9 cellular contexts compared by ENCODE assay signal in the genomic region with DNA sequence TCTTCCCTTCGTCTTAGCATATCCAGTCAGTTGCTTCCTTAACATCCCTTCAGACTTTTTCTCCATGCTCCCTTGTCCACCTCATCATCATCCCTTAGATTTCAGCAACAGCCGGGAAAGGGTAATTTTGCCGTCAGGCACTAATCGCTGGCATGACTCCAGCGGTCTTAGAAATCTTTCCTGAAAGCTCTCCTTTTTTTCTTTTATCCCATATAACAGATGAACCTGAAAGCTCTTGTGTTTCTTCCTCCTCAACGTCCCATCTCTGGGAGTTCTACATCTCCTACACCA. TPM values are rescaled to one million over a fixed set of nuclear protein-coding genes. Genes with fewer than 3 reads are reported as not detected.
A peak's percentile ranks its signal among the peaks of the same experiment; 100 is the strongest.
DNase-seq lines count a peak whose midpoint lies in the region; ATAC-seq and TF ChIP-seq lines count a peak whose summit lies in the region.
"Had no signal": no experiment of that assay in that cellular context is flagged by ENCODE, and none has a peak within 500 bp of the region (broad histone marks: within the 10 kb centered on the region; RNA-seq: fewer than 3 reads in every experiment).

No MANE protein-coding gene starts in this region.

- peak overlapping the region; percentile 79 for H3K4me2 ChIP-seq in GM23338

- H3K4me1 Mint-ChIP-seq in GM23338: peaks cover 4% of the 10 kb centered on the region; the same call in 2 of the 3 replicates
- H3K4me1 Mint-ChIP-seq in activated T-helper 1 cell treated with anti-CD3 and anti-CD28 coated beads, Interleukin-12 subunit alpha, Interleukin-12 subunit beta, Interleukin-2, Interleukin-4 antibody, amounts not matched to agents 30 ng/mL and 10 ng/mL and 1 ng/mL, durations not matched to agents 14 hours and 24 hours and 36 hours (ENCODE audit: low read depth): peaks cover 4% of the 10 kb centered on the region

- H3K9me3 Mint-ChIP-seq in GM23338: no peaks in the 10 kb centered on the region
- no peaks in the 10 kb centered on the region for H3K9me3 Mint-ChIP-seq in activated T-helper 1 cell treated with anti-CD3 and anti-CD28 coated beads, Interleukin-12 subunit alpha, Interleukin-12 subunit beta, Interleukin-2, Interleukin-4 antibody, amounts not matched to agents 30 ng/mL and 10 ng/mL and 1 ng/mL, durations not matched to agents 14 hours and 24 hours and 36 hours
- H3K9me3 Mint-ChIP-seq: natural killer cell treated with Interleukin-12 subunit alpha and Interleukin-12 subunit beta and Interleukin-15 and Interleukin-18, amount 100 ng/mL, for 72 hours had no signal

- intact Hi-C loops in activated T-helper 1 cell treated with anti-CD3 and anti-CD28 coated beads, Interleukin-12 subunit alpha, Interleukin-12 subunit beta, Interleukin-2, Interleukin-4 antibody, amounts not matched to agents 30 ng/mL and 10 ng/mL and 1 ng/mL, durations not matched to agents 14 hours and 24 hours and 36 hours (cut with micrococcal nuclease): loop anchor here (2.0 kb wide), 1 partner anchor 162 kb away; no protein-coding TSS in a partner anchor

- H4K20me1 ChIP-seq in GM23338 (replicated peaks; ENCODE audit: insufficient read depth): no peaks in the 10 kb centered on the region

- H3K27me3 ChIP-seq in GM23338 (ENCODE audit: insufficient read depth) (no peaks in the 10 kb centered on the region), Peyer's patch (no peaks in the 10 kb centered on the region), foreskin keratinocyte (no peaks in the 10 kb centered on the region), skeletal muscle tissue (ENCODE audit: control insufficient read depth in 3 of 3, insufficient read depth in 3 of 3, low read length in 3 of 3) (no peaks in the 10 kb centered on the region)

- H3K27ac ChIP-seq in GM23338 (ENCODE audit: low read depth) (peak overlapping the region; percentile 98), Peyer's patch (peak overlapping the region in 3 of 4 donors; percentile 98 to 100 (median 99)), foreskin keratinocyte (peak overlapping the region; percentile 68), skeletal muscle tissue (ENCODE audit: low read depth, low read length) (peak overlapping the region; percentile 97)

- H3K27me3 Mint-ChIP-seq in GM23338 (ENCODE audit: insufficient read depth, low read depth, poor library complexity): peaks cover 3% of the 10 kb centered on the region
- H3K27me3 Mint-ChIP-seq in activated T-helper 1 cell treated with anti-CD3 and anti-CD28 coated beads, Interleukin-12 subunit alpha, Interleukin-12 subunit beta, Interleukin-2, Interleukin-4 antibody, amounts not matched to agents 30 ng/mL and 10 ng/mL and 1 ng/mL, durations not matched to agents 14 hours and 24 hours and 36 hours (ENCODE audit: insufficient read depth): no peaks in the 10 kb centered on the region
- H3K27me3 Mint-ChIP-seq: natural killer cell treated with Interleukin-12 subunit alpha and Interleukin-12 subunit beta and Interleukin-15 and Interleukin-18, amount 100 ng/mL, for 72 hours had no signal

- TF ChIP-seq CTCF in GM23338 (conservative IDR thresholded peaks at IDR 0.05; ENCODE audit: low read depth in 2 of 2) (no peak), Peyer's patch (IDR thresholded peaks at IDR 0.05) (no peak), foreskin keratinocyte (conservative IDR thresholded peaks at IDR 0.05) (no peak)

- H2AFZ ChIP-seq in GM23338: 0 out of 2 replicates have a peak overlapping the region, but pooled peaks have one; percentile 11

- H3K27ac Mint-ChIP-seq in GM23338: no peak overlapping the region
- H3K27ac Mint-ChIP-seq in activated T-helper 1 cell treated with anti-CD3 and anti-CD28 coated beads, Interleukin-12 subunit alpha, Interleukin-12 subunit beta, Interleukin-2, Interleukin-4 antibody, amounts not matched to agents 30 ng/mL and 10 ng/mL and 1 ng/mL, durations not matched to agents 14 hours and 24 hours and 36 hours: no peak overlapping the region
- H3K27ac Mint-ChIP-seq: natural killer cell treated with Interleukin-12 subunit alpha and Interleukin-12 subunit beta and Interleukin-15 and Interleukin-18, amount 100 ng/mL, for 72 hours had no signal

- 0 out of 2 replicates have a peak, but pooled peaks cover 5% of the 10 kb centered on the region for H3K79me2 ChIP-seq in GM23338 (replicated peaks; ENCODE audit: insufficient read depth)

- H3K9me3 ChIP-seq in Peyer's patch (no peaks in the 10 kb centered on the region), skeletal muscle tissue (ENCODE audit: control insufficient read depth in 3 of 3, low read length in 3 of 3) (no peaks in the 10 kb centered on the region)

- no peaks in the 10 kb centered on the region for H3K9me2 ChIP-seq in GM23338 (ENCODE audit: insufficient read depth)

- DNase-seq in GM23338 (ENCODE audit: low spot score) (no peak), Peyer's patch (peak in 1 of 3 donors; percentile 50), foreskin keratinocyte (no peak), HT-29 (ENCODE audit: low spot score) (no peak)
- DNase-seq in activated T-helper 1 cell treated with anti-CD3 and anti-CD28 coated beads, Interleukin-12 subunit alpha, Interleukin-12 subunit beta, Interleukin-2, Interleukin-4 antibody, amounts not matched to agents 30 ng/mL and 10 ng/mL and 1 ng/mL, durations not matched to agents 14 hours and 24 hours and 36 hours (ENCODE audit: low spot score): no peak

- H3F3A ChIP-seq in GM23338 (replicated peaks; ENCODE audit: low read depth): peaks cover 12% of the 10 kb centered on the region; the same call in 1 of the 2 replicates

- H3K4me1 ChIP-seq in GM23338 (ENCODE audit: insufficient read depth) (peaks cover 3% of the 10 kb centered on the region; the same call in 1 of the 2 replicates), Peyer's patch (peaks cover 0 to 9% (median 0%) of the 10 kb centered on the region in 4 donors), foreskin keratinocyte (no peaks in the 10 kb centered on the region), skeletal muscle tissue (ENCODE audit: control insufficient read depth in 3 of 3, insufficient read depth in 3 of 3, low read length in 3 of 3) (peaks cover 16 to 21% (median 20%) of the 10 kb centered on the region in 3 donors)

- no peaks in the 10 kb centered on the region for H3K36me3 ChIP-seq in GM23338 (ENCODE audit: insufficient read depth)
- no peaks in the 10 kb centered on the region for H3K36me3 ChIP-seq in Peyer's patch
- no peaks in the 10 kb centered on the region for H3K36me3 ChIP-seq in skeletal muscle tissue (ENCODE audit: control insufficient read depth in 3 of 3, insufficient read depth in 3 of 3, low read length in 3 of 3)

- no peak overlapping the region for H3K4me3 Mint-ChIP-seq in GM23338
- H3K4me3 Mint-ChIP-seq in activated T-helper 1 cell treated with anti-CD3 and anti-CD28 coated beads, Interleukin-12 subunit alpha, Interleukin-12 subunit beta, Interleukin-2, Interleukin-4 antibody, amounts not matched to agents 30 ng/mL and 10 ng/mL and 1 ng/mL, durations not matched to agents 14 hours and 24 hours and 36 hours: no peak overlapping the region

- TF ChIP-seq POLR2A in Peyer's patch (IDR thresholded peaks at IDR 0.05): peak in 1 of 2 donors; percentile 22

- H3K4me3 ChIP-seq in GM23338 (peak overlapping the region; percentile 81), Peyer's patch (peak overlapping the region; percentile 61 to 78 (median 71)), skeletal muscle tissue (ENCODE audit: low read length in 3 of 3) (peak overlapping the region; percentile 76 to 92 (median 77))

- peak overlapping the region; percentile 72 to 86 (median 73) for H3K9ac ChIP-seq in skeletal muscle tissue (ENCODE audit: low read depth in 1 of 3, low read length in 3 of 3)

- no peak for ATAC-seq in GM23338
- no peak for ATAC-seq in foreskin keratinocyte
- ATAC-seq in HG03520 (IDR thresholded peaks at IDR 0.05; ENCODE audit: unreplicated experiment): no peak
- no peak for ATAC-seq in GM21423 (IDR thresholded peaks at IDR 0.05; ENCODE audit: unreplicated experiment)

- H3K36me3 Mint-ChIP-seq in GM23338 (ENCODE audit: low read depth): no peaks in the 10 kb centered on the region
- no peaks in the 10 kb centered on the region for H3K36me3 Mint-ChIP-seq in activated T-helper 1 cell treated with anti-CD3 and anti-CD28 coated beads, Interleukin-12 subunit alpha, Interleukin-12 subunit beta, Interleukin-2, Interleukin-4 antibody, amounts not matched to agents 30 ng/mL and 10 ng/mL and 1 ng/mL, durations not matched to agents 14 hours and 24 hours and 36 hours (ENCODE audit: low read depth)
- H3K36me3 Mint-ChIP-seq: natural killer cell treated with Interleukin-12 subunit alpha and Interleukin-12 subunit beta and Interleukin-15 and Interleukin-18, amount 100 ng/mL, for 72 hours had no signal

RNA-seq across cellular contexts. Expression of a gene that starts 10.4 kb away (rescaled TPM):
- 13.4 and 18.4 TPM in 2 replicates for total RNA-seq in GM23338 (2014; rRNA removed; shearing (Covaris generic))
- 23.1 and 26.2 TPM in 2 replicates for polyA plus RNA-seq in GM23338 (2016; fragmentation: Nextera tagmentation; extraction: Ambion mirVana)
- total RNA-seq in Peyer's patch: 10 to 100 TPM in 3 of 4 donors, 1 to 10 TPM in 1; 9.1 to 37.8 (median 22.1) TPM
- total RNA-seq in foreskin keratinocyte: 16.6 and 18.2 TPM in 2 replicates
- 23.5 and 25.8 TPM in 2 replicates for polyA plus RNA-seq in foreskin keratinocyte
- total RNA-seq in skeletal muscle tissue: 6.3 TPM
- total RNA-seq in activated T-helper 1 cell treated with anti-CD3 and anti-CD28 coated beads, Interleukin-12 subunit alpha, Interleukin-12 subunit beta, Interleukin-2, Interleukin-4 antibody, amounts not matched to agents 30 ng/mL and 10 ng/mL and 1 ng/mL, durations not matched to agents 14 hours and 24 hours and 36 hours: 23.9 and 24.3 TPM in 2 replicates
- total RNA-seq in HT-29 (2014; rRNA removed; shearing (Covaris generic)): 17.8 and 20.4 TPM in 2 replicates

RNA-seq across cellular contexts. Expression of a gene that starts 28.7 kb away (rescaled TPM):
- total RNA-seq in GM23338 (2014; rRNA removed; shearing (Covaris generic)): 41.7 and 42.5 TPM in 2 replicates
- 17.3 and 17.8 TPM in 2 replicates for polyA plus RNA-seq in GM23338 (2016; fragmentation: Nextera tagmentation; extraction: Ambion mirVana)
- total RNA-seq in Peyer's patch: 1 to 10 TPM in 3 of 4 donors, under 1 TPM in 1; 0.70 to 3.3 (median 2.2) TPM
- total RNA-seq in foreskin keratinocyte: 3.4 and 6.5 TPM in 2 replicates
- polyA plus RNA-seq in foreskin keratinocyte: 2.1 and 3.8 TPM in 2 replicates
- total RNA-seq in skeletal muscle tissue: 2.1 TPM
- 17.3 and 18.6 TPM in 2 replicates for total RNA-seq in activated T-helper 1 cell treated with anti-CD3 and anti-CD28 coated beads, Interleukin-12 subunit alpha, Interleukin-12 subunit beta, Interleukin-2, Interleukin-4 antibody, amounts not matched to agents 30 ng/mL and 10 ng/mL and 1 ng/mL, durations not matched to agents 14 hours and 24 hours and 36 hours
- 0.08 TPM in 1 of 2 replicates, not detected in the other for total RNA-seq in HT-29 (2014; rRNA removed; shearing (Covaris generic))

RNA-seq across cellular contexts. Expression of a gene that starts 38.7 kb away (rescaled TPM):
- total RNA-seq in GM23338 (2014; rRNA removed; shearing (Covaris generic)): 48.7 and 49.2 TPM in 2 replicates
- polyA plus RNA-seq in GM23338 (2016; fragmentation: Nextera tagmentation; extraction: Ambion mirVana) (84.0 and 85.7 TPM in 2 replicates), foreskin keratinocyte (99.7 and 105 TPM in 2 replicates)
- total RNA-seq in Peyer's patch (10 to 100 TPM; 21.0 to 32.2 (median 28.2) TPM), foreskin keratinocyte (53.7 and 54.5 TPM in 2 replicates), skeletal muscle tissue (8.4 TPM)
- 125 and 136 TPM in 2 replicates for total RNA-seq in activated T-helper 1 cell treated with anti-CD3 and anti-CD28 coated beads, Interleukin-12 subunit alpha, Interleukin-12 subunit beta, Interleukin-2, Interleukin-4 antibody, amounts not matched to agents 30 ng/mL and 10 ng/mL and 1 ng/mL, durations not matched to agents 14 hours and 24 hours and 36 hours
- 13.3 and 14.8 TPM in 2 replicates for total RNA-seq in HT-29 (2014; rRNA removed; shearing (Covaris generic))

RNA-seq across cellular contexts. Expression of a gene that starts 47.7 kb away (rescaled TPM):
- total RNA-seq in GM23338 (2014; rRNA removed; shearing (Covaris generic)): 1.8 and 2.4 TPM in 2 replicates
- polyA plus RNA-seq in GM23338 (2016; fragmentation: Nextera tagmentation; extraction: Ambion mirVana): 2.1 and 3.6 TPM in 2 replicates
- 100 to 1,000 TPM in 3 of 4 donors, 10 to 100 TPM in 1; 47.9 to 210 (median 175) TPM for total RNA-seq in Peyer's patch
- 10.9 and 12.5 TPM in 2 replicates for total RNA-seq in foreskin keratinocyte
- 8.4 and 8.6 TPM in 2 replicates for polyA plus RNA-seq in foreskin keratinocyte
- 6.8 TPM for total RNA-seq in skeletal muscle tissue
- total RNA-seq in activated T-helper 1 cell treated with anti-CD3 and anti-CD28 coated beads, Interleukin-12 subunit alpha, Interleukin-12 subunit beta, Interleukin-2, Interleukin-4 antibody, amounts not matched to agents 30 ng/mL and 10 ng/mL and 1 ng/mL, durations not matched to agents 14 hours and 24 hours and 36 hours: 5.6 and 8.5 TPM in 2 replicates
- total RNA-seq in HT-29 (2014; rRNA removed; shearing (Covaris generic)): 4.8 and 6.8 TPM in 2 replicates
